In genomic region chr2:55438391-55439100, GRCh38 we compare ENCODE assay signal across 31 cellular contexts.
"Had no signal": no experiment of that assay in that cellular context is flagged by ENCODE, and none has a peak within 500 bp of the region (broad histone marks: within the 10 kb centered on the region; RNA-seq: fewer than 3 reads in every experiment).

No MANE protein-coding gene starts in this region.

- FAIRE-seq: pancreas, small intestine, urothelium cell line had no signal

- ATAC-seq: heart left ventricle; naive thymus-derived CD4-positive, alpha-beta T cell; pancreas; right cardiac atrium; stimulated activated naive B cell treated with anti-CD40 and anti-IgM and Interleukin-4, amounts not matched to agents 10 μg/mL and 1 μg/mL and 100 μg/mL, for 72 hours; stimulated activated naive CD8-positive, alpha-beta T cell treated with anti-CD3 and anti-CD28 coated beads, Interleukin-15, Interleukin-2, amounts not matched to agents 100 U/mL and 50 U/mL, for 24 hours had no signal

- H3K9me3 Mint-ChIP-seq: stimulated activated naive B cell treated with anti-CD40 and anti-IgM and Interleukin-4, amounts not matched to agents 10 μg/mL and 1 μg/mL and 100 μg/mL, for 72 hours had no signal

- DNase-seq: glutamatergic neuron; heart left ventricle; islet precursor cell; left ventricle myocardium inferior; mesendoderm; naive thymus-derived CD4-positive, alpha-beta T cell; nephron progenitor cell; nucleus accumbens; posterior cingulate gyrus; retina; right cardiac atrium; sigmoid colon; small intestine; spleen; stimulated activated CD4-positive, alpha-beta T cell treated with anti-CD3 and anti-CD28 coated beads, Interleukin-1b, Interleukin-23, amount 100 ng/mL, for 48 hours; stimulated activated CD4-positive, alpha-beta T cell treated with anti-CD3 and anti-CD28 coated beads, Interleukin-2, amount 100 ng/mL, for 48 hours; stimulated activated CD4-positive, alpha-beta T cell treated with anti-CD3 and anti-CD28 coated beads, Interleukin-4, amount 100 ng/mL, for 4 hours; stimulated activated CD8-positive, alpha-beta memory T cell treated with anti-CD3 and anti-CD28 coated beads, Interleukin-4, amount 100 ng/mL, for 48 hours; stimulated activated naive B cell treated with anti-CD40 and anti-IgM and Interleukin-4, amounts not matched to agents 10 μg/mL and 1 μg/mL and 100 μg/mL, for 72 hours; stimulated activated naive CD8-positive, alpha-beta T cell treated with anti-CD3 and anti-CD28 coated beads, Interleukin-15, Interleukin-2, amounts not matched to agents 100 U/mL and 50 U/mL, for 24 hours; stomach; tibial artery; trophoblast cell; upper lobe of right lung had no signal

- H3K4me1 ChIP-seq: heart left ventricle, left ventricle myocardium inferior, pancreas, prostate gland, sigmoid colon, spleen, stomach, suprapubic skin, tibial artery, upper lobe of right lung had no signal

- H3K4me3 Mint-ChIP-seq: mesothelial cell of epicardium; naive thymus-derived CD4-positive, alpha-beta T cell; nephron progenitor cell; stimulated activated naive B cell treated with anti-CD40 and anti-IgM and Interleukin-4, amounts not matched to agents 10 μg/mL and 1 μg/mL and 100 μg/mL, for 72 hours had no signal

- H3K27ac ChIP-seq: heart left ventricle, left ventricle myocardium inferior, pancreas, prostate gland, sigmoid colon, spleen, stomach, suprapubic skin, thoracic aorta, tibial artery, upper lobe of right lung had no signal

- H3K36me3 ChIP-seq: heart left ventricle, left ventricle myocardium inferior, pancreas, prostate gland, sigmoid colon, spleen, stomach, suprapubic skin, thoracic aorta, tibial artery, upper lobe of right lung had no signal

- H3K4me3 ChIP-seq: heart left ventricle, left ventricle myocardium inferior, lung, pancreas, prostate gland, sigmoid colon, spleen, stomach, suprapubic skin, thoracic aorta, tibial artery, upper lobe of right lung had no signal

- H3K27me3 ChIP-seq: heart left ventricle, pancreas, sigmoid colon, spleen, suprapubic skin, tibial artery, upper lobe of right lung had no signal

- H3K4me1 Mint-ChIP-seq: mesothelial cell of epicardium; naive thymus-derived CD4-positive, alpha-beta T cell; nephron progenitor cell; stimulated activated naive B cell treated with anti-CD40 and anti-IgM and Interleukin-4, amounts not matched to agents 10 μg/mL and 1 μg/mL and 100 μg/mL, for 72 hours had no signal

- H3K36me3 Mint-ChIP-seq: mesothelial cell of epicardium; naive thymus-derived CD4-positive, alpha-beta T cell; stimulated activated naive B cell treated with anti-CD40 and anti-IgM and Interleukin-4, amounts not matched to agents 10 μg/mL and 1 μg/mL and 100 μg/mL, for 72 hours had no signal

- H3K9me3 ChIP-seq: heart left ventricle, left ventricle myocardium inferior, pancreas, prostate gland, sigmoid colon, spleen, stomach, suprapubic skin, thoracic aorta, tibial artery, upper lobe of right lung had no signal

- H3K27ac Mint-ChIP-seq: mesothelial cell of epicardium; naive thymus-derived CD4-positive, alpha-beta T cell; nephron progenitor cell; stimulated activated naive B cell treated with anti-CD40 and anti-IgM and Interleukin-4, amounts not matched to agents 10 μg/mL and 1 μg/mL and 100 μg/mL, for 72 hours had no signal
